ENCODE assay signal across 28 cellular contexts in genomic region chr9:82512724-82513123, GRCh38.
DNase-seq lines count a peak whose midpoint lies in the region; ATAC-seq and TF ChIP-seq lines count a peak whose summit lies in the region.
"Had no signal": no experiment of that assay in that cellular context is flagged by ENCODE, and none has a peak within 500 bp of the region (broad histone marks: within the 10 kb centered on the region; RNA-seq: fewer than 3 reads in every experiment).

No MANE protein-coding gene starts in this region.

- H3K4me1 Mint-ChIP-seq in MCF 10A (ENCODE audit: insufficient read depth, unreplicated experiment), result peaks cover 7% of the 10 kb centered on the region
- H3K4me1 Mint-ChIP-seq: CD14-positive monocyte; CD8-positive, alpha-beta memory T cell; IgD-negative memory B cell had no signal

- H3K27ac ChIP-seq in breast epithelium (no peak overlapping the region), esophagus muscularis mucosa (replicated peaks in 1 of 4) (peak overlapping the region; percentile 47 to 76 (median 51)), muscle layer of colon (ENCODE audit: low read depth, low read length) (peak overlapping the region; percentile 55), subcutaneous abdominal adipose tissue (ENCODE audit: low read depth, low read length) (peak overlapping the region; percentile 59), SK-N-SH (ENCODE audit: low read depth in 2 of 2, low read length in 1 of 2) (peak overlapping the region in 1 of 2 experiments; percentile 28; a peak in 2 of 4 replicates)
- H3K27ac ChIP-seq: 22Rv1, PC-9, SJSA1 had no signal

- TF ChIP-seq EP300 in esophagus muscularis mucosa (IDR thresholded peaks at IDR 0.05), result no peak
- no peak for TF ChIP-seq EP300 in SK-N-SH (IDR thresholded peaks at IDR 0.05; ENCODE audit: borderline replicate concordance in 1 of 2, low read depth in 1 of 2, low read length in 1 of 2)

- no peak for TF ChIP-seq POLR2A in breast epithelium (IDR thresholded peaks at IDR 0.05)
- TF ChIP-seq POLR2A in esophagus muscularis mucosa (IDR thresholded peaks at IDR 0.05; ENCODE audit: low read depth), result no peak

- no peaks in the 10 kb centered on the region for H3K9me3 ChIP-seq in breast epithelium
- H3K9me3 ChIP-seq in esophagus muscularis mucosa, result no peaks in the 10 kb centered on the region
- no peaks in the 10 kb centered on the region for H3K9me3 ChIP-seq in muscle layer of colon (ENCODE audit: low read length)
- H3K9me3 ChIP-seq in subcutaneous abdominal adipose tissue (ENCODE audit: control insufficient read depth in 5 of 5, low read length in 5 of 5), result peaks cover 0 to 3% (median 0%) of the 10 kb centered on the region in 5 donors
- no peaks in the 10 kb centered on the region for H3K9me3 ChIP-seq in SK-N-SH
- H3K9me3 ChIP-seq: BE2C, HAP-1, SJSA1 had no signal

- TF ChIP-seq CTCF in MCF 10A (IDR thresholded peaks at IDR 0.05; ENCODE audit: unreplicated experiment) (no peak), breast epithelium (IDR thresholded peaks at IDR 0.05) (no peak), esophagus muscularis mucosa (IDR thresholded peaks at IDR 0.05) (no peak), SK-N-SH (IDR thresholded peaks at IDR 0.05) (no peak)

- H3K4me3 ChIP-seq in breast epithelium (no peak overlapping the region), esophagus muscularis mucosa (no peak overlapping the region), muscle layer of colon (ENCODE audit: low read depth in 1 of 2, low read length in 2 of 2) (no peak overlapping the region), subcutaneous abdominal adipose tissue (ENCODE audit: low read depth in 1 of 5, low read length in 5 of 5) (peak overlapping the region in 2 of 5 donors; percentile 43 to 44), SK-N-SH (ENCODE audit: low read depth in 2 of 2, low read length in 1 of 2) (no peak overlapping the region)
- H3K4me3 ChIP-seq: GM12878, HAP-1, PC-9, SJSA1 had no signal

- H3K9me2 ChIP-seq in SK-N-SH, result no peaks in the 10 kb centered on the region

- H4K20me1 ChIP-seq in SK-N-SH (ENCODE audit: insufficient read depth), result no peaks in the 10 kb centered on the region

- POLR2A ChIA-PET in MCF 10A (lab: Yijun Ruan, JAX) (interaction anchor here (0.6 kb wide), 1 partner anchor 652 kb away, joined by 3 read pairs; no protein-coding TSS in a partner anchor), SK-N-SH (lab: Yijun Ruan, JAX) (no interaction called here)

- H2AFZ ChIP-seq in SK-N-SH (ENCODE audit: low read depth), result no peak overlapping the region
- H2AFZ ChIP-seq: PC-9 had no signal

- no peak overlapping the region for H3K4me3 Mint-ChIP-seq in MCF 10A (ENCODE audit: unreplicated experiment)
- H3K4me3 Mint-ChIP-seq: CD8-positive, alpha-beta memory T cell had no signal

- BruUV-seq in MCF 10A (replicated peaks; lab: Mats Ljungman, UMichigan), result no TSS peak

- H3K27me3 ChIP-seq in breast epithelium (no peaks in the 10 kb centered on the region), esophagus muscularis mucosa (no peaks in the 10 kb centered on the region), muscle layer of colon (ENCODE audit: control insufficient read depth in 1 of 2, insufficient read depth in 2 of 2, low read length in 2 of 2) (no peaks in the 10 kb centered on the region), subcutaneous abdominal adipose tissue (ENCODE audit: control insufficient read depth in 5 of 5, insufficient read depth in 4 of 5, low read length in 5 of 5) (no peaks in the 10 kb centered on the region), SK-N-SH (ENCODE audit: insufficient read depth) (no peaks in the 10 kb centered on the region)
- H3K27me3 ChIP-seq: BE2C, SJSA1 had no signal

- H3K27ac Mint-ChIP-seq in MCF 10A (ENCODE audit: low read depth, unreplicated experiment), result peak overlapping the region; percentile 13
- H3K27ac Mint-ChIP-seq: CD14-positive monocyte, HFFc6, IgD-negative memory B cell had no signal

- H3K4me2 ChIP-seq in SK-N-SH, result no peak overlapping the region; the same call in 1 of the 2 replicates
- H3K4me2 ChIP-seq: PC-9 had no signal

- H3K36me3 Mint-ChIP-seq in MCF 10A (ENCODE audit: insufficient read depth, unreplicated experiment), result no peaks in the 10 kb centered on the region
- H3K36me3 Mint-ChIP-seq: CD14-positive monocyte; CD8-positive, alpha-beta memory T cell; IgD-negative memory B cell had no signal

- H3K4me1 ChIP-seq in breast epithelium, result no peaks in the 10 kb centered on the region
- H3K4me1 ChIP-seq in esophagus muscularis mucosa, result peaks cover 18 to 35% (median 25%) of the 10 kb centered on the region in 4 donors
- H3K4me1 ChIP-seq in muscle layer of colon (ENCODE audit: insufficient read depth, low read length), result peaks cover 22% of the 10 kb centered on the region
- H3K4me1 ChIP-seq in subcutaneous abdominal adipose tissue (ENCODE audit: control insufficient read depth in 5 of 5, insufficient read depth in 5 of 5, low read length in 5 of 5), result peaks cover 2 to 21% (median 21%) of the 10 kb centered on the region in 5 donors
- no peaks in the 10 kb centered on the region for H3K4me1 ChIP-seq in SK-N-SH (ENCODE audit: control insufficient read depth in 1 of 2, insufficient read depth in 2 of 2, low read depth in 1 of 2, low read length in 1 of 2)
- H3K4me1 ChIP-seq: BE2C, HAP-1, SJSA1 had no signal

- WGBS in esophagus muscularis mucosa, result 78% methylated on average over 5 of the region's 5 CpGs
- WGBS in SK-N-SH (ENCODE audit: low lambda C conversion rate), result 61% methylated on average over 5 of the region's 5 CpGs

- peaks cover 11% of the 10 kb centered on the region for H3K9me3 Mint-ChIP-seq in MCF 10A (ENCODE audit: unreplicated experiment)
- H3K9me3 Mint-ChIP-seq: HFFc6 had no signal

- DNase-seq in MCF 10A (ENCODE audit: unreplicated experiment) (no peak), breast epithelium (ENCODE audit: low spot score in 2 of 2) (no peak), esophagus muscularis mucosa (ENCODE audit: extremely low spot score) (no peak), SK-N-SH (no peak), MV-4-11 (lab: John Stamatoyannopoulos, UW) (no peak)
- DNase-seq: BE2C; CD8-positive, alpha-beta memory T cell; DMS 273 treated with DMSO at 0.1 percent for 48 hours; DMS79; GDM1; GOT3; HFFc6; NCI-H1105; NCI-H1436 treated with DMSO at 0.1 percent for 48 hours; NCI-H1930; NCI-H2227 treated with DMSO at 0.1 percent for 48 hours; NCI-H526 treated with DMSO at 0.1 percent for 48 hours; PC-9; Right ventricle myocardium superior had no signal

- CTCF ChIA-PET in MCF 10A (lab: Yijun Ruan, JAX) (no interaction called here), SK-N-SH (lab: Yijun Ruan, JAX) (interaction anchor here (0.7 kb wide), 1 partner anchor 99 kb away, joined by 3 read pairs; no protein-coding TSS in a partner anchor)

- H3F3A ChIP-seq in SK-N-SH (replicated peaks; ENCODE audit: insufficient read depth), result peaks cover 9% of the 10 kb centered on the region

- no peaks in the 10 kb centered on the region for H3K79me2 ChIP-seq in SK-N-SH (ENCODE audit: insufficient read depth)

- H3K36me3 ChIP-seq in breast epithelium (no peaks in the 10 kb centered on the region), esophagus muscularis mucosa (no peaks in the 10 kb centered on the region), muscle layer of colon (ENCODE audit: insufficient read depth, low read length) (no peaks in the 10 kb centered on the region), subcutaneous abdominal adipose tissue (ENCODE audit: control insufficient read depth in 5 of 5, insufficient read depth in 5 of 5, low read length in 5 of 5) (no peaks in the 10 kb centered on the region), SK-N-SH (replicated peaks in 1 of 2; ENCODE audit: control insufficient read depth in 1 of 2, insufficient read depth in 2 of 2, low read length in 1 of 2) (no peaks in the 10 kb centered on the region)
- H3K36me3 ChIP-seq: BE2C, HAP-1, SJSA1 had no signal

- TF ChIP-seq RAD21 in SK-N-SH (IDR thresholded peaks at IDR 0.05; ENCODE audit: low read length), result no peak

- H3K27me3 Mint-ChIP-seq in MCF 10A (ENCODE audit: insufficient read depth, unreplicated experiment), result no peaks in the 10 kb centered on the region
- H3K27me3 Mint-ChIP-seq: CD8-positive, alpha-beta memory T cell; IgD-negative memory B cell had no signal

- intact Hi-C loops in MCF 10A (cut with micrococcal nuclease) (no loop called here), breast epithelium (cut with DNase I; ENCODE audit: low total_unique reads) (no loop called here), esophagus muscularis mucosa (cut with DNase I) (no loop called here)

- H3K9ac ChIP-seq in muscle layer of colon (ENCODE audit: low read length), result no peak overlapping the region
- no peak overlapping the region for H3K9ac ChIP-seq in subcutaneous abdominal adipose tissue (ENCODE audit: low read length in 5 of 5)
- H3K9ac ChIP-seq in SK-N-SH, result no peak overlapping the region

- no peak for ATAC-seq in HG03159 (IDR thresholded peaks at IDR 0.05; ENCODE audit: unreplicated experiment)
- ATAC-seq: GM12878 had no signal

TF ChIP-seq in SK-N-SH, 30 proteins besides CTCF, POLR2A, EP300 and RAD21 (continues in another document):
- TF ChIP-seq REST (IDR thresholded peaks at IDR 0.05; ENCODE audit: low read depth, low read length) (no peak), RCOR1 (IDR thresholded peaks at IDR 0.05; ENCODE audit: low read length) (no peak)

Comparison
In these comparisons a context has a peak if more than half of its experiments do, and no peak if none do; other contexts are left out.
1. H3K27ac ChIP-seq: peak in esophagus muscularis mucosa (4 of 4), muscle layer of colon (single experiment) and subcutaneous abdominal adipose tissue (single experiment); none in breast epithelium (0 of 2).